In genomic region chr7:1459512-1459892, GRCh38 we compare ENCODE assay signal across 8 cellular contexts. TPM values are rescaled to one million over a fixed set of nuclear protein-coding genes. Genes with fewer than 3 reads are reported as not detected.
DNase-seq lines count a peak whose midpoint lies in the region; ATAC-seq, FAIRE-seq and TF ChIP-seq lines count a peak whose summit lies in the region.

No MANE protein-coding gene starts in this region.

- no peaks in the 10 kb centered on the region for H3K9me3 ChIP-seq in A673 (ENCODE audit: low read depth, low read length, poor library complexity, severe bottlenecking)

- H3K4me3 Mint-ChIP-seq in WTC11 (no peak overlapping the region; the same call in 1 of the 2 replicates), immature natural killer cell (peak overlapping the region; percentile 48 to 78 (median 68))

- H3K4me1 ChIP-seq in A673 (ENCODE audit: insufficient read depth, low read length, poor library complexity, severe bottlenecking), result peaks cover 18% of the 10 kb centered on the region

- no peaks in the 10 kb centered on the region for H3K9me3 Mint-ChIP-seq in WTC11
- H3K9me3 Mint-ChIP-seq in immature natural killer cell, result no peaks in the 10 kb centered on the region

- peaks cover 16% of the 10 kb centered on the region for H3K4me1 Mint-ChIP-seq in WTC11
- peaks cover 0 to 13% of the 10 kb centered on the region in 2 donors for H3K4me1 Mint-ChIP-seq in immature natural killer cell

- TF ChIP-seq CTCF in A673 (conservative IDR thresholded peaks at IDR 0.05; ENCODE audit: low read depth, low read length), result no peak
- no peak for TF ChIP-seq CTCF in WTC11 (IDR thresholded peaks at IDR 0.05)
- TF ChIP-seq CTCF in bronchial epithelial cell (IDR thresholded peaks at IDR 0.05; ENCODE audit: insufficient read depth, low read length, severe bottlenecking), result no peak

- no peaks in the 10 kb centered on the region for H3K27me3 Mint-ChIP-seq in WTC11 (ENCODE audit: low read depth)
- H3K27me3 Mint-ChIP-seq in immature natural killer cell (ENCODE audit: low read depth in 3 of 3), result no peaks in the 10 kb centered on the region

- peak; percentile 79 for ATAC-seq in GM18870 (IDR thresholded peaks at IDR 0.05; ENCODE audit: unreplicated experiment)
- peak; percentile 93 for ATAC-seq in HG03108 (IDR thresholded peaks at IDR 0.05; ENCODE audit: unreplicated experiment)
- peak; percentile 96 for ATAC-seq in WTC11

- H3K27ac ChIP-seq in A673 (ENCODE audit: low read depth, low read length, poor library complexity, severe bottlenecking), result peak overlapping the region; percentile 45

- POLR2A ChIA-PET in A673 (lab: Charles Lee; ENCODE audit: low non-redundant PET) (no interaction called here), WTC11 (lab: Charles Lee) (no interaction called here)

- intact Hi-C loops in A673 (cut with micrococcal nuclease; ENCODE audit: unreplicated experiment), result no loop called here

- H3K4me3 ChIP-seq in A673 (ENCODE audit: low read depth, low read length, poor library complexity, severe bottlenecking) (peak overlapping the region; percentile 72), bronchial epithelial cell (ENCODE audit: low read depth, low read length) (peak overlapping the region; percentile 95)

- no peaks in the 10 kb centered on the region for H3K36me3 Mint-ChIP-seq in WTC11
- no peaks in the 10 kb centered on the region for H3K36me3 Mint-ChIP-seq in immature natural killer cell

- CTCF ChIA-PET in A673 (lab: Charles Lee), result no interaction called here
- CTCF ChIA-PET in WTC11 (lab: Charles Lee), result interaction anchor here (5.6 to 6.3 kb wide), 2 partner anchors 15 to 26 kb away, joined by 23 to 28 read pairs; no protein-coding TSS in a partner anchor

- FAIRE-seq in bronchial epithelial cell (lab: Jason Lieb, UNC), result no peak

- no peaks in the 10 kb centered on the region for H3K27me3 ChIP-seq in A673 (replicated peaks; ENCODE audit: insufficient read depth, low read depth, low read length, poor library complexity)
- H3K27me3 ChIP-seq in bronchial epithelial cell (ENCODE audit: control insufficient read depth, insufficient read depth, low read length), result no peaks in the 10 kb centered on the region

- H3K27ac Mint-ChIP-seq in WTC11 (no peak overlapping the region), immature natural killer cell (no peak overlapping the region)

- no TSS peak for BruUV-seq in A673 (replicated peaks; lab: Mats Ljungman, UMichigan)

- DNase-seq in A673 (ENCODE audit: low spot score), result peak; percentile 99
- peak; percentile 99 for DNase-seq in NCI-H2171 (lab: John Stamatoyannopoulos, UW)
- DNase-seq in WTC11 (ENCODE audit: low spot score), result peak; percentile 100
- DNase-seq in bronchial epithelial cell (ENCODE audit: low read depth), result peak; percentile 87
- peak; percentile 96 to 97 (median 97) for DNase-seq in immature natural killer cell
- peak; percentile 94 for DNase-seq in smooth muscle cell of the brain vasculature (ENCODE audit: low read depth, low spot score)

- H3K36me3 ChIP-seq in A673 (ENCODE audit: insufficient read depth, low read length, poor library complexity, severe bottlenecking) (no peaks in the 10 kb centered on the region), bronchial epithelial cell (ENCODE audit: control insufficient read depth, insufficient read depth, low read length) (no peaks in the 10 kb centered on the region)

TF ChIP-seq in WTC11, 78 proteins besides CTCF, POLR2A, EP300 and RAD21:
- TF ChIP-seq ZBTB21 (CRISPR knock-in tag; IDR thresholded peaks at IDR 0.05; ENCODE audit: borderline replicate concordance) (no peak), CBFB (CRISPR knock-in tag; IDR thresholded peaks at IDR 0.05; ENCODE audit: low read depth) (no peak), JAZF1 (CRISPR knock-in tag; IDR thresholded peaks at IDR 0.05) (no peak), PRDM15 (CRISPR knock-in tag; IDR thresholded peaks at IDR 0.05) (peak; percentile 89), SMAD3 (CRISPR knock-in tag; IDR thresholded peaks at IDR 0.05; ENCODE audit: borderline replicate concordance) (no peak), KAT7 (CRISPR knock-in tag; IDR thresholded peaks at IDR 0.05; ENCODE audit: borderline replicate concordance) (no peak), NFYB (CRISPR knock-in tag; conservative IDR thresholded peaks at IDR 0.05; ENCODE audit: low read depth) (0 out of 2 replicates have a peak, but pooled peaks have one; percentile 29), OVOL2 (CRISPR knock-in tag; IDR thresholded peaks at IDR 0.05; ENCODE audit: borderline replicate concordance) (no peak), SP1 (CRISPR knock-in tag; conservative IDR thresholded peaks at IDR 0.05) (peak; percentile 84), ZNF532 (CRISPR knock-in tag; IDR thresholded peaks at IDR 0.05; ENCODE audit: borderline replicate concordance) (no peak), MAX (CRISPR knock-in tag; IDR thresholded peaks at IDR 0.05) (no peak), CREB1 (CRISPR knock-in tag; IDR thresholded peaks at IDR 0.05) (no peak), ZNF423 (CRISPR knock-in tag; IDR thresholded peaks at IDR 0.05) (no peak), ZNF671 (CRISPR knock-in tag; IDR thresholded peaks at IDR 0.05) (no peak)
- TF ChIP-seq, protein P1, sequence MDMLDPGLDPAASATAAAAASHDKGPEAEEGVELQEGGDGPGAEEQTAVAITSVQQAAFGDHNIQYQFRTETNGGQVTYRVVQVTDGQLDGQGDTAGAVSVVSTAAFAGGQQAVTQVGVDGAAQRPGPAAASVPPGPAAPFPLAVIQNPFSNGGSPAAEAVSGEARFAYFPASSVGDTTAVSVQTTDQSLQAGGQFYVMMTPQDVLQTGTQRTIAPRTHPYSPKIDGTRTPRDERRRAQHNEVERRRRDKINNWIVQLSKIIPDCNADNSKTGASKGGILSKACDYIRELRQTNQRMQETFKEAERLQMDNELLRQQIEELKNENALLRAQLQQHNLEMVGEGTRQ (CRISPR knock-in tag; IDR thresholded peaks at IDR 0.05), result no peak
TF ChIP-seq in WTC11: peak in this region for 3.

RNA-seq across cellular contexts. Expression of gene MICALL2, which starts 0.2 kb away (rescaled TPM):
- total RNA-seq in A673 (2021), result 10.1 and 11.8 TPM in 2 replicates
- 13.6 to 15.7 TPM (median 14.1 TPM) in 3 replicates for total RNA-seq in WTC11 (2021)
- 13.7 and 14.2 TPM in 2 replicates for total RNA-seq in bronchial epithelial cell
- under 1 TPM in 2 of 3 donors, not detected in 1; 0.10 to 0.50 TPM for polyA plus RNA-seq in immature natural killer cell

RNA-seq across cellular contexts. Expression of gene INTS1, which starts 44.7 kb away (rescaled TPM):
- total RNA-seq in A673 (2021) (129 and 141 TPM in 2 replicates), WTC11 (2021) (143 to 161 TPM (median 150 TPM) in 3 replicates), bronchial epithelial cell (18.7 and 21.6 TPM in 2 replicates)
- 10 to 100 TPM in 2 of 3 donors, 1 to 10 TPM in 1; 5.2 to 33.6 (median 11.0) TPM for polyA plus RNA-seq in immature natural killer cell

Comparison
In these comparisons a context has a peak if more than half of its experiments do, and no peak if none do; other contexts are left out.
1. Peak in every context shown above with its lines: DNase-seq, ATAC-seq, H3K4me3 ChIP-seq and H3K27ac ChIP-seq.